34 cellular contexts compared by ENCODE assay signal in genomic region chr3:162278834-162279233, GRCh38.
"Had no signal": no experiment of that assay in that cellular context is flagged by ENCODE, and none has a peak within 500 bp of the region (broad histone marks: within the 10 kb centered on the region; RNA-seq: fewer than 3 reads in every experiment).

No MANE protein-coding gene starts in this region.

- H3K9me3 ChIP-seq: adrenal gland, body of pancreas had no signal

- H3K27me3 ChIP-seq: adrenal gland, ascending aorta, body of pancreas, brain microvascular endothelial cell, breast epithelium, cardiac muscle cell had no signal

- H3K27ac ChIP-seq: adrenal gland, ascending aorta, body of pancreas, brain microvascular endothelial cell, breast epithelium, cardiac muscle cell had no signal

- H3K36me3 ChIP-seq: adrenal gland, ascending aorta, brain microvascular endothelial cell, breast epithelium, cardiac muscle cell had no signal

- FAIRE-seq: astrocyte, bronchial epithelial cell had no signal

- H3K4me1 ChIP-seq: adrenal gland, ascending aorta, body of pancreas, breast epithelium had no signal

- H3K4me3 ChIP-seq: adrenal gland, ascending aorta, body of pancreas, breast epithelium, cardiac muscle cell had no signal

- ATAC-seq: activated naive CD4-positive, alpha-beta T cell treated with anti-CD3 and anti-CD28 coated beads, Interleukin-2, amount 50 U/mL, for 72 hours; activated naive CD8-positive, alpha-beta T cell treated with anti-CD3 and anti-CD28 coated beads, Interleukin-2, amount 50 U/mL, for 24 hours; activated T-cell treated with anti-CD3 and anti-CD28 coated beads, Interleukin-2, amount 50 U/mL, for 4 hours; activated T-cell treated with anti-CD3 and anti-CD28 coated beads, Interleukin-2, amount 50 U/mL, for 72 hours; activated T-helper 17 cell treated with anti-CD3 and anti-CD28 coated beads, Interleukin-2, amount 50 U/mL, for 72 hours; body of pancreas had no signal

- DNase-seq: activated effector memory CD4-positive, alpha-beta T cell treated with anti-CD3 and anti-CD28 coated beads, Interleukin-2, amount 50 U/mL, for 16 hours; activated effector memory CD4-positive, alpha-beta T cell treated with Interleukin-2 at 50 U/mL for 16 hours; activated gamma-delta T cell; activated gamma-delta T cell treated with Interleukin-2 at 50 U/mL for 16 hours; activated naive CD4-positive, alpha-beta T cell; activated naive CD4-positive, alpha-beta T cell treated with anti-CD3 and anti-CD28 coated beads for 36 hours; activated naive CD4-positive, alpha-beta T cell treated with anti-CD3 and anti-CD28 coated beads, Interleukin-2, amount 10 ng/mL, durations not matched to agents 7 days and 5 days; activated naive CD4-positive, alpha-beta T cell treated with anti-CD3 and anti-CD28 coated beads, Interleukin-2, amount 50 U/mL, for 16 hours; activated naive CD4-positive, alpha-beta T cell treated with Interleukin-2 at 50 U/mL for 16 hours; activated naive CD8-positive, alpha-beta T cell treated with anti-CD3 and anti-CD28 coated beads for 36 hours; activated naive CD8-positive, alpha-beta T cell treated with anti-CD3 and anti-CD28 coated beads, Interleukin-2, amount 10 ng/mL, durations not matched to agents 7 days and 5 days; activated naive CD8-positive, alpha-beta T cell treated with anti-CD3 and anti-CD28 coated beads, Interleukin-2, amount 50 U/mL, for 24 hours; activated T-cell treated with anti-CD3 and anti-CD28 coated beads, Interleukin-2, amount 50 U/mL, for 1 hour; activated T-cell treated with anti-CD3 and anti-CD28 coated beads, Interleukin-2, amount 50 U/mL, for 24 hours; activated T-cell treated with anti-CD3 and anti-CD28 coated beads, Interleukin-2, amount 50 U/mL, for 4 hours; activated T-cell treated with anti-CD3 and anti-CD28 coated beads, Interleukin-2, amount 50 U/mL, for 48 hours; activated T-cell treated with anti-CD3 and anti-CD28 coated beads, Interleukin-2, amount 50 U/mL, for 72 hours; adrenal gland; amniotic stem cell; amygdala; anterior cingulate cortex; aorta; body of pancreas; brain microvascular endothelial cell; caudate nucleus; central memory CD4-positive, alpha-beta T cell; cerebellar nuclear complex had no signal
